In the genomic region with DNA sequence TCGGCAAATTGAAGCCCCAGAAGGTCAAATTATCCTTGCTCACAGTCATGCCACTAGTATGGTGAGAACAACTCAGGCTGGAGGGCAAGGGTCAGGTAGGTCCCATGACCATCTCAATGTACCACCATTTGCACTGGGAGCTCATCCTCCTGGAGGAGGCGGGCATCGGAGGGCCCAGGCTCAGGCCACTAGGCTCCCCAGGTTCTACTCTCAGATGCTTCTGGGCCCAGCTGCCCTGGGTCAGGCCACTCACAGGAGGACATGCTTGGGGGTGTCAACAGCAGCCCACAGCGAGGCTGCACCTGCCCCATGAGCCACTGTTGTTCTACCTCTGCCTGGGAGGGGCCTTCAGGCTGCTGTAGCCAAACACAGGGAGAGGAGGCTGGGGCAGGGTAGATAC, we compare ENCODE assay signal across 1 cellular context.
TF ChIP-seq lines count a peak whose summit lies in the region.

No MANE protein-coding gene starts in this region.

TF ChIP-seq in WTC11, 78 proteins besides CTCF, POLR2A, EP300 and RAD21 (continued from another document):
- TF ChIP-seq, protein P1, sequence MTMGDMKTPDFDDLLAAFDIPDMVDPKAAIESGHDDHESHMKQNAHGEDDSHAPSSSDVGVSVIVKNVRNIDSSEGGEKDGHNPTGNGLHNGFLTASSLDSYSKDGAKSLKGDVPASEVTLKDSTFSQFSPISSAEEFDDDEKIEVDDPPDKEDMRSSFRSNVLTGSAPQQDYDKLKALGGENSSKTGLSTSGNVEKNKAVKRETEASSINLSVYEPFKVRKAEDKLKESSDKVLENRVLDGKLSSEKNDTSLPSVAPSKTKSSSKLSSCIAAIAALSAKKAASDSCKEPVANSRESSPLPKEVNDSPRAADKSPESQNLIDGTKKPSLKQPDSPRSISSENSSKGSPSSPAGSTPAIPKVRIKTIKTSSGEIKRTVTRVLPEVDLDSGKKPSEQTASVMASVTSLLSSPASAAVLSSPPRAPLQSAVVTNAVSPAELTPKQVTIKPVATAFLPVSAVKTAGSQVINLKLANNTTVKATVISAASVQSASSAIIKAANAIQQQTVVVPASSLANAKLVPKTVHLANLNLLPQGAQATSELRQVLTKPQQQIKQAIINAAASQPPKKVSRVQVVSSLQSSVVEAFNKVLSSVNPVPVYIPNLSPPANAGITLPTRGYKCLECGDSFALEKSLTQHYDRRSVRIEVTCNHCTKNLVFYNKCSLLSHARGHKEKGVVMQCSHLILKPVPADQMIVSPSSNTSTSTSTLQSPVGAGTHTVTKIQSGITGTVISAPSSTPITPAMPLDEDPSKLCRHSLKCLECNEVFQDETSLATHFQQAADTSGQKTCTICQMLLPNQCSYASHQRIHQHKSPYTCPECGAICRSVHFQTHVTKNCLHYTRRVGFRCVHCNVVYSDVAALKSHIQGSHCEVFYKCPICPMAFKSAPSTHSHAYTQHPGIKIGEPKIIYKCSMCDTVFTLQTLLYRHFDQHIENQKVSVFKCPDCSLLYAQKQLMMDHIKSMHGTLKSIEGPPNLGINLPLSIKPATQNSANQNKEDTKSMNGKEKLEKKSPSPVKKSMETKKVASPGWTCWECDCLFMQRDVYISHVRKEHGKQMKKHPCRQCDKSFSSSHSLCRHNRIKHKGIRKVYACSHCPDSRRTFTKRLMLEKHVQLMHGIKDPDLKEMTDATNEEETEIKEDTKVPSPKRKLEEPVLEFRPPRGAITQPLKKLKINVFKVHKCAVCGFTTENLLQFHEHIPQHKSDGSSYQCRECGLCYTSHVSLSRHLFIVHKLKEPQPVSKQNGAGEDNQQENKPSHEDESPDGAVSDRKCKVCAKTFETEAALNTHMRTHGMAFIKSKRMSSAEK (CRISPR knock-in tag; IDR thresholded peaks at IDR 0.05; ENCODE audit: borderline replicate concordance): no peak
- TF ChIP-seq, protein P2, sequence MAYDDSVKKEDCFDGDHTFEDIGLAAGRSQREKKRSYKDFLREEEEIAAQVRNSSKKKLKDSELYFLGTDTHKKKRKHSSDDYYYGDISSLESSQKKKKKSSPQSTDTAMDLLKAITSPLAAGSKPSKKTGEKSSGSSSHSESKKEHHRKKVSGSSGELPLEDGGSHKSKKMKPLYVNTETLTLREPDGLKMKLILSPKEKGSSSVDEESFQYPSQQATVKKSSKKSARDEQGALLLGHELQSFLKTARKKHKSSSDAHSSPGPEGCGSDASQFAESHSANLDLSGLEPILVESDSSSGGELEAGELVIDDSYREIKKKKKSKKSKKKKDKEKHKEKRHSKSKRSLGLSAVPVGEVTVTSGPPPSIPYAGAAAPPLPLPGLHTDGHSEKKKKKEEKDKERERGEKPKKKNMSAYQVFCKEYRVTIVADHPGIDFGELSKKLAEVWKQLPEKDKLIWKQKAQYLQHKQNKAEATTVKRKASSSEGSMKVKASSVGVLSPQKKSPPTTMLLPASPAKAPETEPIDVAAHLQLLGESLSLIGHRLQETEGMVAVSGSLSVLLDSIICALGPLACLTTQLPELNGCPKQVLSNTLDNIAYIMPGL (CRISPR knock-in tag; IDR thresholded peaks at IDR 0.05): no peak
- TF ChIP-seq, protein P3, sequence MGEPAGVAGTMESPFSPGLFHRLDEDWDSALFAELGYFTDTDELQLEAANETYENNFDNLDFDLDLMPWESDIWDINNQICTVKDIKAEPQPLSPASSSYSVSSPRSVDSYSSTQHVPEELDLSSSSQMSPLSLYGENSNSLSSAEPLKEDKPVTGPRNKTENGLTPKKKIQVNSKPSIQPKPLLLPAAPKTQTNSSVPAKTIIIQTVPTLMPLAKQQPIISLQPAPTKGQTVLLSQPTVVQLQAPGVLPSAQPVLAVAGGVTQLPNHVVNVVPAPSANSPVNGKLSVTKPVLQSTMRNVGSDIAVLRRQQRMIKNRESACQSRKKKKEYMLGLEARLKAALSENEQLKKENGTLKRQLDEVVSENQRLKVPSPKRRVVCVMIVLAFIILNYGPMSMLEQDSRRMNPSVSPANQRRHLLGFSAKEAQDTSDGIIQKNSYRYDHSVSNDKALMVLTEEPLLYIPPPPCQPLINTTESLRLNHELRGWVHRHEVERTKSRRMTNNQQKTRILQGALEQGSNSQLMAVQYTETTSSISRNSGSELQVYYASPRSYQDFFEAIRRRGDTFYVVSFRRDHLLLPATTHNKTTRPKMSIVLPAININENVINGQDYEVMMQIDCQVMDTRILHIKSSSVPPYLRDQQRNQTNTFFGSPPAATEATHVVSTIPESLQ (CRISPR knock-in tag; IDR thresholded peaks at IDR 0.05): no peak
- TF ChIP-seq, protein P4, sequence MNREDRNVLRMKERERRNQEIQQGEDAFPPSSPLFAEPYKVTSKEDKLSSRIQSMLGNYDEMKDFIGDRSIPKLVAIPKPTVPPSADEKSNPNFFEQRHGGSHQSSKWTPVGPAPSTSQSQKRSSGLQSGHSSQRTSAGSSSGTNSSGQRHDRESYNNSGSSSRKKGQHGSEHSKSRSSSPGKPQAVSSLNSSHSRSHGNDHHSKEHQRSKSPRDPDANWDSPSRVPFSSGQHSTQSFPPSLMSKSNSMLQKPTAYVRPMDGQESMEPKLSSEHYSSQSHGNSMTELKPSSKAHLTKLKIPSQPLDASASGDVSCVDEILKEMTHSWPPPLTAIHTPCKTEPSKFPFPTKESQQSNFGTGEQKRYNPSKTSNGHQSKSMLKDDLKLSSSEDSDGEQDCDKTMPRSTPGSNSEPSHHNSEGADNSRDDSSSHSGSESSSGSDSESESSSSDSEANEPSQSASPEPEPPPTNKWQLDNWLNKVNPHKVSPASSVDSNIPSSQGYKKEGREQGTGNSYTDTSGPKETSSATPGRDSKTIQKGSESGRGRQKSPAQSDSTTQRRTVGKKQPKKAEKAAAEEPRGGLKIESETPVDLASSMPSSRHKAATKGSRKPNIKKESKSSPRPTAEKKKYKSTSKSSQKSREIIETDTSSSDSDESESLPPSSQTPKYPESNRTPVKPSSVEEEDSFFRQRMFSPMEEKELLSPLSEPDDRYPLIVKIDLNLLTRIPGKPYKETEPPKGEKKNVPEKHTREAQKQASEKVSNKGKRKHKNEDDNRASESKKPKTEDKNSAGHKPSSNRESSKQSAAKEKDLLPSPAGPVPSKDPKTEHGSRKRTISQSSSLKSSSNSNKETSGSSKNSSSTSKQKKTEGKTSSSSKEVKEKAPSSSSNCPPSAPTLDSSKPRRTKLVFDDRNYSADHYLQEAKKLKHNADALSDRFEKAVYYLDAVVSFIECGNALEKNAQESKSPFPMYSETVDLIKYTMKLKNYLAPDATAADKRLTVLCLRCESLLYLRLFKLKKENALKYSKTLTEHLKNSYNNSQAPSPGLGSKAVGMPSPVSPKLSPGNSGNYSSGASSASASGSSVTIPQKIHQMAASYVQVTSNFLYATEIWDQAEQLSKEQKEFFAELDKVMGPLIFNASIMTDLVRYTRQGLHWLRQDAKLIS (CRISPR knock-in tag; IDR thresholded peaks at IDR 0.05; ENCODE audit: borderline replicate concordance): no peak
TF ChIP-seq in WTC11: peak in this region for 0.
